In genomic region chr19:55653651-55654322, GRCh38 we compare ENCODE assay signal across 1 cellular context.
TF ChIP-seq lines count a peak whose summit lies in the region.

No MANE protein-coding gene starts in this region.

TF ChIP-seq in WTC11, 78 proteins besides CTCF, POLR2A, EP300 and RAD21 (continued from another document and continues in another):
- TF ChIP-seq AFF4 (CRISPR knock-in tag; IDR thresholded peaks at IDR 0.05; ENCODE audit: borderline replicate concordance) (no peak), CDX4 (CRISPR knock-in tag; IDR thresholded peaks at IDR 0.05; ENCODE audit: borderline replicate concordance) (no peak), MLX (CRISPR knock-in tag; IDR thresholded peaks at IDR 0.05) (no peak), ZNF232 (CRISPR knock-in tag; IDR thresholded peaks at IDR 0.05) (0 out of 2 replicates have a peak, but pooled peaks have one; percentile 32), ZBTB43 (CRISPR knock-in tag; IDR thresholded peaks at IDR 0.05) (no peak), HMGA2 (CRISPR knock-in tag; IDR thresholded peaks at IDR 0.05) (no peak), USF1 (CRISPR knock-in tag; IDR thresholded peaks at IDR 0.05) (no peak; the same call in 1 of the 2 replicates), GABPB1 (CRISPR knock-in tag; IDR thresholded peaks at IDR 0.05) (peak; percentile 49; the same call in 1 of the 2 replicates), TP53 (CRISPR knock-in tag; IDR thresholded peaks at IDR 0.05) (no peak), CBFB (CRISPR knock-in tag; IDR thresholded peaks at IDR 0.05; ENCODE audit: low read depth) (no peak), RELA (CRISPR knock-in tag; IDR thresholded peaks at IDR 0.05; ENCODE audit: borderline replicate concordance) (no peak), GRHL2 (CRISPR knock-in tag; IDR thresholded peaks at IDR 0.05; ENCODE audit: insufficient replicate concordance, severe bottlenecking) (no peak), ATF1 (CRISPR knock-in tag; IDR thresholded peaks at IDR 0.05) (no peak), FOXJ3 (CRISPR knock-in tag; IDR thresholded peaks at IDR 0.05; ENCODE audit: borderline replicate concordance) (no peak), ZNF121 (CRISPR knock-in tag; IDR thresholded peaks at IDR 0.05) (no peak), NFE2L1 (CRISPR knock-in tag; IDR thresholded peaks at IDR 0.05) (no peak), FOXK1 (CRISPR knock-in tag; IDR thresholded peaks at IDR 0.05) (0 out of 2 replicates have a peak, but pooled peaks have one; percentile 29), MYBL2 (CRISPR knock-in tag; IDR thresholded peaks at IDR 0.05) (0 out of 2 replicates have a peak, but pooled peaks have one; percentile 36), ZNF671 (CRISPR knock-in tag; IDR thresholded peaks at IDR 0.05) (no peak), PREB (CRISPR knock-in tag; IDR thresholded peaks at IDR 0.05; ENCODE audit: borderline replicate concordance) (no peak), ESRRA (CRISPR knock-in tag; IDR thresholded peaks at IDR 0.05; ENCODE audit: borderline replicate concordance) (no peak), NR2C2 (CRISPR knock-in tag; IDR thresholded peaks at IDR 0.05) (no peak), ZNF423 (CRISPR knock-in tag; IDR thresholded peaks at IDR 0.05) (no peak), RORB (CRISPR knock-in tag; IDR thresholded peaks at IDR 0.05) (no peak), NFYB (CRISPR knock-in tag; conservative IDR thresholded peaks at IDR 0.05; ENCODE audit: low read depth) (no peak), ZMAT4 (CRISPR knock-in tag; IDR thresholded peaks at IDR 0.05) (no peak), E2F4 (CRISPR knock-in tag; IDR thresholded peaks at IDR 0.05; ENCODE audit: borderline replicate concordance, low read depth) (no peak), ZNF263 (CRISPR knock-in tag; IDR thresholded peaks at IDR 0.05; ENCODE audit: low read depth) (no peak), ARID4B (CRISPR knock-in tag; IDR thresholded peaks at IDR 0.05; ENCODE audit: borderline replicate concordance) (peak; percentile 72; the same call in 1 of the 2 replicates), JUN (CRISPR knock-in tag; IDR thresholded peaks at IDR 0.05) (no peak), ZNF416 (CRISPR knock-in tag; IDR thresholded peaks at IDR 0.05) (no peak), E2F1 (CRISPR knock-in tag; IDR thresholded peaks at IDR 0.05) (no peak), CREM (CRISPR knock-in tag; IDR thresholded peaks at IDR 0.05) (no peak; the same call in 1 of the 2 replicates), TEAD1 (CRISPR knock-in tag; IDR thresholded peaks at IDR 0.05) (peak; percentile 59; the same call in 1 of the 2 replicates), ATF2 (CRISPR knock-in tag; IDR thresholded peaks at IDR 0.05; ENCODE audit: borderline replicate concordance, low read depth) (no peak), TCF7 (CRISPR knock-in tag; IDR thresholded peaks at IDR 0.05; ENCODE audit: low read depth) (no peak), ERG (CRISPR knock-in tag; IDR thresholded peaks at IDR 0.05) (no peak), ETV6 (CRISPR knock-in tag; IDR thresholded peaks at IDR 0.05) (peak; percentile 19; the same call in 1 of the 2 replicates), HMGXB4 (CRISPR knock-in tag; IDR thresholded peaks at IDR 0.05) (peak; percentile 95)
